Comparison of ENCODE assay signal across 1 cellular context in the genomic region with DNA sequence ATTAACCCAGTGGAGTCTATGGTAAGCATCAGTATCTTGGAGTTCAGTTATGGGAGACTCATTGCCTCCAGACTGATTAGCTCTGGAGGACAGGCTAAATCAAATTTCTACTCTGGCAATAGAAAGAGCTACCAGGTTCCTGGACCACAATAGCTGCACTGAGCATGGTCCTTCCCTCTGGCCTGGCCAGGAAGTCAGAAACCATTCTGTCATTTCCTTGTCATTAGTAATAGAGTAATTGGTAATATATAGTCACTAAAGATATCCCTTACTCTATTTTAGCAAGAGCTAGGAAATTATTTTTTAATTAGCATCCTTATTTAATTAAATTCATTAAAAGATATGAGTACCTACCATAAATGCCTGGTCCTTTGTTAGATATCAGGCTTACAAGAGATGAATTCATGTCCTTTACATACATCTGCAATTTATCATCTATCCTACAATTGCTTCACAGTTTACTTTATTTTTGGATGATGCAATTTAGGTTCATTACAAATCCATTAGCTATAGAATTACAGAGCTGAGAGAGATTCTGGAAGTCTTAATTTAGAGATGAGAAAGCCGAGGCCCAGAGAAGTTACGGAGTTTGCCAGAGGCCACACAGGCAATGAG.
TF ChIP-seq lines count a peak whose summit lies in the region.

No MANE protein-coding gene starts in this region.

TF ChIP-seq in SK-N-SH treated with all-trans-retinoic acid at 6 μM for 48 hours, 23 proteins besides CTCF, POLR2A, EP300 and RAD21 (continued from another document):
- TF ChIP-seq, protein P1, sequence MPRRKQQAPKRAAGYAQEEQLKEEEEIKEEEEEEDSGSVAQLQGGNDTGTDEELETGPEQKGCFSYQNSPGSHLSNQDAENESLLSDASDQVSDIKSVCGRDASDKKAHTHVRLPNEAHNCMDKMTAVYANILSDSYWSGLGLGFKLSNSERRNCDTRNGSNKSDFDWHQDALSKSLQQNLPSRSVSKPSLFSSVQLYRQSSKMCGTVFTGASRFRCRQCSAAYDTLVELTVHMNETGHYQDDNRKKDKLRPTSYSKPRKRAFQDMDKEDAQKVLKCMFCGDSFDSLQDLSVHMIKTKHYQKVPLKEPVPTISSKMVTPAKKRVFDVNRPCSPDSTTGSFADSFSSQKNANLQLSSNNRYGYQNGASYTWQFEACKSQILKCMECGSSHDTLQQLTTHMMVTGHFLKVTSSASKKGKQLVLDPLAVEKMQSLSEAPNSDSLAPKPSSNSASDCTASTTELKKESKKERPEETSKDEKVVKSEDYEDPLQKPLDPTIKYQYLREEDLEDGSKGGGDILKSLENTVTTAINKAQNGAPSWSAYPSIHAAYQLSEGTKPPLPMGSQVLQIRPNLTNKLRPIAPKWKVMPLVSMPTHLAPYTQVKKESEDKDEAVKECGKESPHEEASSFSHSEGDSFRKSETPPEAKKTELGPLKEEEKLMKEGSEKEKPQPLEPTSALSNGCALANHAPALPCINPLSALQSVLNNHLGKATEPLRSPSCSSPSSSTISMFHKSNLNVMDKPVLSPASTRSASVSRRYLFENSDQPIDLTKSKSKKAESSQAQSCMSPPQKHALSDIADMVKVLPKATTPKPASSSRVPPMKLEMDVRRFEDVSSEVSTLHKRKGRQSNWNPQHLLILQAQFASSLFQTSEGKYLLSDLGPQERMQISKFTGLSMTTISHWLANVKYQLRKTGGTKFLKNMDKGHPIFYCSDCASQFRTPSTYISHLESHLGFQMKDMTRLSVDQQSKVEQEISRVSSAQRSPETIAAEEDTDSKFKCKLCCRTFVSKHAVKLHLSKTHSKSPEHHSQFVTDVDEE (CRISPR knock-in tag; IDR thresholded peaks at IDR 0.05) = peak; percentile 99
- peak; percentile 50; the same call in 1 of the 2 replicates for TF ChIP-seq ZNF8 (CRISPR knock-in tag; IDR thresholded peaks at IDR 0.05)
- TF ChIP-seq GLIS3 (CRISPR knock-in tag; IDR thresholded peaks at IDR 0.05) = peak; percentile 18; the same call in 1 of the 2 replicates
- TF ChIP-seq, protein P2, sequence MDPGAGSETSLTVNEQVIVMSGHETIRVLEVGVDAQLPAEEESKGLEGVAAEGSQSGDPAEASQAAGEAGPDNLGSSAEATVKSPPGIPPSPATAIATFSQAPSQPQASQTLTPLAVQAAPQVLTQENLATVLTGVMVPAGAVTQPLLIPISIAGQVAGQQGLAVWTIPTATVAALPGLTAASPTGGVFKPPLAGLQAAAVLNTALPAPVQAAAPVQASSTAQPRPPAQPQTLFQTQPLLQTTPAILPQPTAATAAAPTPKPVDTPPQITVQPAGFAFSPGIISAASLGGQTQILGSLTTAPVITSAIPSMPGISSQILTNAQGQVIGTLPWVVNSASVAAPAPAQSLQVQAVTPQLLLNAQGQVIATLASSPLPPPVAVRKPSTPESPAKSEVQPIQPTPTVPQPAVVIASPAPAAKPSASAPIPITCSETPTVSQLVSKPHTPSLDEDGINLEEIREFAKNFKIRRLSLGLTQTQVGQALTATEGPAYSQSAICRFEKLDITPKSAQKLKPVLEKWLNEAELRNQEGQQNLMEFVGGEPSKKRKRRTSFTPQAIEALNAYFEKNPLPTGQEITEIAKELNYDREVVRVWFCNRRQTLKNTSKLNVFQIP (CRISPR knock-in tag; IDR thresholded peaks at IDR 0.05; ENCODE audit: borderline replicate concordance, low read depth) = no peak
- no peak for TF ChIP-seq ZNF565 (CRISPR knock-in tag; conservative IDR thresholded peaks at IDR 0.05; ENCODE audit: low read depth)
- TF ChIP-seq, protein P3, sequence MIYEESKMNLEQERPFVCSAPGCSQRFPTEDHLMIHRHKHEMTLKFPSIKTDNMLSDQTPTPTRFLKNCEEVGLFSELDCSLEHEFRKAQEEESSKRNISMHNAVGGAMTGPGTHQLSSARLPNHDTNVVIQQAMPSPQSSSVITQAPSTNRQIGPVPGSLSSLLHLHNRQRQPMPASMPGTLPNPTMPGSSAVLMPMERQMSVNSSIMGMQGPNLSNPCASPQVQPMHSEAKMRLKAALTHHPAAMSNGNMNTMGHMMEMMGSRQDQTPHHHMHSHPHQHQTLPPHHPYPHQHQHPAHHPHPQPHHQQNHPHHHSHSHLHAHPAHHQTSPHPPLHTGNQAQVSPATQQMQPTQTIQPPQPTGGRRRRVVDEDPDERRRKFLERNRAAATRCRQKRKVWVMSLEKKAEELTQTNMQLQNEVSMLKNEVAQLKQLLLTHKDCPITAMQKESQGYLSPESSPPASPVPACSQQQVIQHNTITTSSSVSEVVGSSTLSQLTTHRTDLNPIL (CRISPR knock-in tag; IDR thresholded peaks at IDR 0.05; ENCODE audit: low read depth) = peak; percentile 92
